ENCODE assay signal across 17 cellular contexts in genomic region chr6:52231411-52232127, GRCh38. TPM values are rescaled to one million over a fixed set of nuclear protein-coding genes. Genes with fewer than 3 reads are reported as not detected.
DNase-seq lines count a peak whose midpoint lies in the region; ATAC-seq and TF ChIP-seq lines count a peak whose summit lies in the region.
"Had no signal": no experiment of that assay in that cellular context is flagged by ENCODE, and none has a peak within 500 bp of the region (broad histone marks: within the 10 kb centered on the region; RNA-seq: fewer than 3 reads in every experiment).

No MANE protein-coding gene starts in this region.

- peak; percentile 80 for DNase-seq in activated CD4-positive, alpha-beta T cell treated with anti-CD3 and anti-CD28 coated beads, Interleukin-2, amount 10 ng/mL, durations not matched to agents 24 days and 14 days
- no peak for DNase-seq in activated CD4-positive, alpha-beta T cell treated with anti-CD3 and anti-CD28 coated beads, Interleukin-2, amount 50 U/mL, for 4 hours
- DNase-seq in activated CD8-positive, alpha-beta memory T cell treated with anti-CD3 and anti-CD28 coated beads, Interleukin-2, amount 10 ng/mL, durations not matched to agents 7 days and 5 days: peak; percentile 87
- DNase-seq in neural progenitor cell (ENCODE audit: low spot score): no peak
- DNase-seq in SIG-M5 treated with dmso at 0.1 percent for 504 hours (lab: John Stamatoyannopoulos, UW; ENCODE audit: unreplicated experiment): no peak
- no peak for DNase-seq in mammary epithelial cell
- no peak for DNase-seq in mesendoderm
- DNase-seq: dorsolateral prefrontal cortex, H9, hypothalamus, Kasumi-1, NCI-H748 treated with DMSO at 0.1 percent for 48 hours, T1000 had no signal

- no peak overlapping the region for H3K4me3 Mint-ChIP-seq in activated CD4-positive, alpha-beta T cell treated with anti-CD3 and anti-CD28 coated beads, Interleukin-2, amount 10 ng/mL, durations not matched to agents 24 days and 14 days
- H3K4me3 Mint-ChIP-seq in activated CD8-positive, alpha-beta memory T cell treated with anti-CD3 and anti-CD28 coated beads, Interleukin-2, amount 10 ng/mL, durations not matched to agents 7 days and 5 days: no peak overlapping the region
- H3K4me3 Mint-ChIP-seq in neural progenitor cell: no peak overlapping the region
- H3K4me3 Mint-ChIP-seq: H9, nephron had no signal

- dilution Hi-C loops in mammary epithelial cell (cut with HindIII; ENCODE audit: low sequenced_read_pairs): no loop called here

- no peaks in the 10 kb centered on the region for H4K20me1 ChIP-seq in neural progenitor cell (ENCODE audit: low read depth)
- H4K20me1 ChIP-seq in mammary epithelial cell (ENCODE audit: insufficient read depth, low read length): no peaks in the 10 kb centered on the region

- intact Hi-C loops in activated CD4-positive, alpha-beta T cell treated with anti-CD3 and anti-CD28 coated beads, Interleukin-2, amount 10 ng/mL, durations not matched to agents 24 days and 14 days (cut with micrococcal nuclease): loop anchor here (1.0 to 2.0 kb wide), 2 partner anchors 19 to 74 kb away; no protein-coding TSS in a partner anchor
- intact Hi-C loops in mammary epithelial cell (cut with micrococcal nuclease): no loop called here

- H3K36me3 ChIP-seq in neural progenitor cell (no peaks in the 10 kb centered on the region), mammary epithelial cell (ENCODE audit: insufficient read depth, low read length) (no peaks in the 10 kb centered on the region), mesendoderm (ENCODE audit: control insufficient read depth, insufficient read depth, low read length) (no peaks in the 10 kb centered on the region)

- no peak overlapping the region for H3K4ac ChIP-seq in mesendoderm (ENCODE audit: low read depth, low read length)

- H3K27me3 Mint-ChIP-seq in activated CD4-positive, alpha-beta T cell treated with anti-CD3 and anti-CD28 coated beads, Interleukin-2, amount 10 ng/mL, durations not matched to agents 24 days and 14 days: peaks cover 53% of the 10 kb centered on the region
- H3K27me3 Mint-ChIP-seq in activated CD8-positive, alpha-beta memory T cell treated with anti-CD3 and anti-CD28 coated beads, Interleukin-2, amount 10 ng/mL, durations not matched to agents 7 days and 5 days: peaks cover 82% of the 10 kb centered on the region
- peaks cover 5% of the 10 kb centered on the region for H3K27me3 Mint-ChIP-seq in neural progenitor cell (ENCODE audit: insufficient read depth, low read depth)

- H3K79me2 ChIP-seq in neural progenitor cell (ENCODE audit: low read depth): no peaks in the 10 kb centered on the region
- H3K79me2 ChIP-seq in mammary epithelial cell (ENCODE audit: insufficient read depth, low read length): no peaks in the 10 kb centered on the region
- no peaks in the 10 kb centered on the region for H3K79me2 ChIP-seq in mesendoderm (ENCODE audit: control insufficient read depth, insufficient read depth, low read length)

- no peaks in the 10 kb centered on the region for H3F3A ChIP-seq in neural progenitor cell (ENCODE audit: low read depth)

- H3K4me1 ChIP-seq in neural progenitor cell (no peaks in the 10 kb centered on the region), mammary epithelial cell (ENCODE audit: insufficient read depth, low read length) (no peaks in the 10 kb centered on the region), mesendoderm (ENCODE audit: control insufficient read depth, low read depth, low read length) (no peaks in the 10 kb centered on the region)

- no TSS peak for BruUV-seq in mammary epithelial cell (replicated peaks; lab: Mats Ljungman, UMichigan)

- H4K8ac ChIP-seq in mesendoderm (ENCODE audit: low read depth, low read length): no peak overlapping the region

- in situ Hi-C loops in mammary epithelial cell (cut with MboI; ENCODE audit: low sequenced_read_pairs in 2 of 2): loop anchor here in 1 of 2 donors (10.0 to 25.0 kb wide), 2 partner anchors 67 to 169 kb away; no protein-coding TSS in a partner anchor

- no peaks in the 10 kb centered on the region for H3K27me3 ChIP-seq in neural progenitor cell
- peaks cover 3% of the 10 kb centered on the region for H3K27me3 ChIP-seq in mammary epithelial cell (ENCODE audit: insufficient read depth, low read length)
- H3K27me3 ChIP-seq in mesendoderm (ENCODE audit: insufficient read depth, low read length, poor library complexity): no peaks in the 10 kb centered on the region

- H3K27ac Mint-ChIP-seq in activated CD4-positive, alpha-beta T cell treated with anti-CD3 and anti-CD28 coated beads, Interleukin-2, amount 10 ng/mL, durations not matched to agents 24 days and 14 days: no peak overlapping the region
- H3K27ac Mint-ChIP-seq in activated CD8-positive, alpha-beta memory T cell treated with anti-CD3 and anti-CD28 coated beads, Interleukin-2, amount 10 ng/mL, durations not matched to agents 7 days and 5 days: peak overlapping the region; percentile 58
- no peak overlapping the region for H3K27ac Mint-ChIP-seq in neural progenitor cell
- H3K27ac Mint-ChIP-seq: H9 had no signal

- TF ChIP-seq CTCF in neural progenitor cell (IDR thresholded peaks at IDR 0.05): no peak
- TF ChIP-seq CTCF in mammary epithelial cell (conservative IDR thresholded peaks at IDR 0.05 in 1 of 2, IDR thresholded peaks at IDR 0.05 in 1 of 2; ENCODE audit: extremely low read depth in 1 of 2, insufficient read depth in 1 of 2, low read depth in 1 of 2, low read length in 2 of 2): no peak

- ATAC-seq in HG03442 (IDR thresholded peaks at IDR 0.05; ENCODE audit: unreplicated experiment): peak; percentile 20
- peak; percentile 22 for ATAC-seq in activated CD8-positive, alpha-beta memory T cell treated with anti-CD3 and anti-CD28 coated beads, Interleukin-2, amount 10 ng/mL, durations not matched to agents 7 days and 5 days
- ATAC-seq: left lobe of liver had no signal

- WGBS in mammary epithelial cell (ENCODE audit: low coverage, missing lambda C conversion rate): 87% methylated on average over 8 of the region's 8 CpGs
- WGBS in mesendoderm (ENCODE audit: extremely low coverage, insufficient coverage, low lambda C conversion rate): no CpG with 5 or more reads among the region's 8 CpGs

- H3K36me3 Mint-ChIP-seq in activated CD4-positive, alpha-beta T cell treated with anti-CD3 and anti-CD28 coated beads, Interleukin-2, amount 10 ng/mL, durations not matched to agents 24 days and 14 days (ENCODE audit: low read depth): no peaks in the 10 kb centered on the region
- no peaks in the 10 kb centered on the region for H3K36me3 Mint-ChIP-seq in activated CD8-positive, alpha-beta memory T cell treated with anti-CD3 and anti-CD28 coated beads, Interleukin-2, amount 10 ng/mL, durations not matched to agents 7 days and 5 days
- H3K36me3 Mint-ChIP-seq in neural progenitor cell: no peaks in the 10 kb centered on the region

- no peak overlapping the region for H3K56ac ChIP-seq in mesendoderm (ENCODE audit: low read length)

- H3K9me3 Mint-ChIP-seq in activated CD4-positive, alpha-beta T cell treated with anti-CD3 and anti-CD28 coated beads, Interleukin-2, amount 10 ng/mL, durations not matched to agents 24 days and 14 days: no peaks in the 10 kb centered on the region
- H3K9me3 Mint-ChIP-seq in activated CD8-positive, alpha-beta memory T cell treated with anti-CD3 and anti-CD28 coated beads, Interleukin-2, amount 10 ng/mL, durations not matched to agents 7 days and 5 days (ENCODE audit: low read depth): no peaks in the 10 kb centered on the region
- no peaks in the 10 kb centered on the region for H3K9me3 Mint-ChIP-seq in neural progenitor cell
- H3K9me3 Mint-ChIP-seq: H9, nephron had no signal

- no peak overlapping the region for H2BK15ac ChIP-seq in mesendoderm (replicated peaks; ENCODE audit: low read depth)

- no peak overlapping the region for H3K27ac ChIP-seq in neural progenitor cell
- no peak overlapping the region for H3K27ac ChIP-seq in mammary epithelial cell (ENCODE audit: insufficient read depth, low read depth, low read length)
- no peak overlapping the region for H3K27ac ChIP-seq in mesendoderm (ENCODE audit: low read depth, low read length)
- H3K27ac ChIP-seq: dorsolateral prefrontal cortex had no signal

- no peak overlapping the region for H2BK5ac ChIP-seq in mesendoderm (ENCODE audit: low read length)

- CTCF ChIA-PET in activated CD8-positive, alpha-beta memory T cell treated with anti-CD3 and anti-CD28 coated beads, Interleukin-2, amount 10 ng/mL, durations not matched to agents 7 days and 5 days (lab: Charles Lee): interaction anchor here (0.7 to 2.2 kb wide), 5 partner anchors 19 to 68 kb away, joined by 3 to 11 read pairs (median 3); no protein-coding TSS in a partner anchor
- CTCF ChIA-PET in mammary epithelial cell (lab: Charles Lee; ENCODE audit: low non-redundant PET): interaction anchor here (0.8 kb wide), 1 partner anchor 53 kb away, joined by 5 read pairs; no protein-coding TSS in a partner anchor

- no peak overlapping the region for H3K18ac ChIP-seq in mesendoderm (ENCODE audit: low read length)

- H3K9ac ChIP-seq in neural progenitor cell (no peak overlapping the region), mammary epithelial cell (ENCODE audit: insufficient read depth, low read length) (no peak overlapping the region), mesendoderm (ENCODE audit: low read length) (no peak overlapping the region)

- H3K4me2 ChIP-seq in neural progenitor cell (no peak overlapping the region), mammary epithelial cell (ENCODE audit: insufficient read depth, low read depth, low read length) (no peak overlapping the region), mesendoderm (ENCODE audit: low read length) (no peak overlapping the region)

- H3K4me1 Mint-ChIP-seq in activated CD4-positive, alpha-beta T cell treated with anti-CD3 and anti-CD28 coated beads, Interleukin-2, amount 10 ng/mL, durations not matched to agents 24 days and 14 days: peaks cover 49% of the 10 kb centered on the region
- H3K4me1 Mint-ChIP-seq in activated CD8-positive, alpha-beta memory T cell treated with anti-CD3 and anti-CD28 coated beads, Interleukin-2, amount 10 ng/mL, durations not matched to agents 7 days and 5 days: peaks cover 37% of the 10 kb centered on the region
- peaks cover 4% of the 10 kb centered on the region for H3K4me1 Mint-ChIP-seq in neural progenitor cell

- H3K9me3 ChIP-seq in neural progenitor cell (ENCODE audit: low read depth): no peaks in the 10 kb centered on the region
- no peaks in the 10 kb centered on the region for H3K9me3 ChIP-seq in mammary epithelial cell (replicated peaks; ENCODE audit: insufficient read depth, low read length)

- H3K23ac ChIP-seq in mesendoderm (ENCODE audit: low read length): no peak overlapping the region

- H3K4me3 ChIP-seq in neural progenitor cell: no peak overlapping the region
- no peak overlapping the region for H3K4me3 ChIP-seq in mammary epithelial cell (replicated peaks in 1 of 3; ENCODE audit: insufficient read depth in 1 of 3, low read depth in 2 of 3, low read length in 3 of 3)
- H3K4me3 ChIP-seq in mesendoderm (ENCODE audit: low read length): no peak overlapping the region
- H3K4me3 ChIP-seq: dorsolateral prefrontal cortex had no signal

- H2BK120ac ChIP-seq in mesendoderm (ENCODE audit: low read depth, low read length): no peak overlapping the region

- no peaks in the 10 kb centered on the region for H3K79me1 ChIP-seq in mesendoderm (ENCODE audit: low read length)

- H2AK5ac ChIP-seq in mesendoderm (ENCODE audit: low read length): no peak overlapping the region

- H4K5ac ChIP-seq in mesendoderm (ENCODE audit: low read length): no peak overlapping the region

- H2AFZ ChIP-seq in neural progenitor cell (replicated peaks) (peak overlapping the region; percentile 22), mammary epithelial cell (ENCODE audit: low read depth, low read length) (no peak overlapping the region)

RNA-seq across cellular contexts. Expression of gene IL17F, which starts 12.7 kb away (rescaled TPM):
- not detected in 2 replicates for total RNA-seq in activated CD4-positive, alpha-beta T cell treated with anti-CD3 and anti-CD28 coated beads, Interleukin-2, amount 10 ng/mL, durations not matched to agents 24 days and 14 days
- not detected for total RNA-seq in activated CD8-positive, alpha-beta memory T cell treated with anti-CD3 and anti-CD28 coated beads, Interleukin-2, amount 10 ng/mL, durations not matched to agents 7 days and 5 days
- total RNA-seq in neural progenitor cell (ENCODE audit: low replicate concordance): not detected in 2 replicates
- total RNA-seq in mammary epithelial cell: not detected
- polyA plus RNA-seq in mammary epithelial cell: not detected
- polyA minus RNA-seq in mammary epithelial cell: not detected
- not detected for polyA plus RNA-seq in mesendoderm (2013, experiment 1 of 2)
- not detected for polyA plus RNA-seq in mesendoderm (2013, experiment 2 of 2)
- total RNA-seq: A673, H9, left lobe of liver had no signal

RNA-seq across cellular contexts. Expression of gene IL17A, which starts 45.4 kb away (rescaled TPM):
- total RNA-seq in activated CD4-positive, alpha-beta T cell treated with anti-CD3 and anti-CD28 coated beads, Interleukin-2, amount 10 ng/mL, durations not matched to agents 24 days and 14 days: not detected in 2 replicates
- not detected for total RNA-seq in activated CD8-positive, alpha-beta memory T cell treated with anti-CD3 and anti-CD28 coated beads, Interleukin-2, amount 10 ng/mL, durations not matched to agents 7 days and 5 days
- total RNA-seq in neural progenitor cell (ENCODE audit: low replicate concordance): not detected in 2 replicates
- not detected for total RNA-seq in mammary epithelial cell
- polyA plus RNA-seq in mammary epithelial cell: not detected
- polyA minus RNA-seq in mammary epithelial cell: not detected
- polyA plus RNA-seq in mesendoderm (2013, experiment 1 of 2): not detected
- polyA plus RNA-seq in mesendoderm (2013, experiment 2 of 2): not detected
- total RNA-seq: A673, dorsolateral prefrontal cortex, H9, left lobe of liver had no signal

RNA-seq across cellular contexts. Expression of gene MCM3, which starts 53.0 kb away (rescaled TPM):
- 239 and 240 TPM in 2 replicates for total RNA-seq in activated CD4-positive, alpha-beta T cell treated with anti-CD3 and anti-CD28 coated beads, Interleukin-2, amount 10 ng/mL, durations not matched to agents 24 days and 14 days
- total RNA-seq in activated CD8-positive, alpha-beta memory T cell treated with anti-CD3 and anti-CD28 coated beads, Interleukin-2, amount 10 ng/mL, durations not matched to agents 7 days and 5 days: 100 to 1,000 TPM; 248 to 262 TPM
- total RNA-seq in neural progenitor cell (ENCODE audit: low replicate concordance): 224 and 246 TPM in 2 replicates
- total RNA-seq in mammary epithelial cell: 10 to 100 TPM; 23.5 to 69.5 TPM
- polyA plus RNA-seq in mammary epithelial cell: 127 TPM
- polyA minus RNA-seq in mammary epithelial cell: 152 TPM
- polyA plus RNA-seq in mesendoderm (2013, experiment 1 of 2): 166 TPM
- 164 TPM for polyA plus RNA-seq in mesendoderm (2013, experiment 2 of 2)

Comparison
In these comparisons a context has a peak if more than half of its experiments do, and no peak if none do; other contexts are left out.
1. DNase-seq: peak in activated CD4-positive, alpha-beta T cell treated with anti-CD3 and anti-CD28 coated beads, Interleukin-2, amount 10 ng/mL, durations not matched to agents 24 days and 14 days (single experiment) and activated CD8-positive, alpha-beta memory T cell treated with anti-CD3 and anti-CD28 coated beads, Interleukin-2, amount 10 ng/mL, durations not matched to agents 7 days and 5 days (single experiment); none in activated CD4-positive, alpha-beta T cell treated with anti-CD3 and anti-CD28 coated beads, Interleukin-2, amount 50 U/mL, for 4 hours (0 of 2), neural progenitor cell (single experiment), SIG-M5 treated with dmso at 0.1 percent for 504 hours (single experiment), mammary epithelial cell (single experiment) and mesendoderm (single experiment).